ENCODE assay signal across 24 cellular contexts in the genomic region with DNA sequence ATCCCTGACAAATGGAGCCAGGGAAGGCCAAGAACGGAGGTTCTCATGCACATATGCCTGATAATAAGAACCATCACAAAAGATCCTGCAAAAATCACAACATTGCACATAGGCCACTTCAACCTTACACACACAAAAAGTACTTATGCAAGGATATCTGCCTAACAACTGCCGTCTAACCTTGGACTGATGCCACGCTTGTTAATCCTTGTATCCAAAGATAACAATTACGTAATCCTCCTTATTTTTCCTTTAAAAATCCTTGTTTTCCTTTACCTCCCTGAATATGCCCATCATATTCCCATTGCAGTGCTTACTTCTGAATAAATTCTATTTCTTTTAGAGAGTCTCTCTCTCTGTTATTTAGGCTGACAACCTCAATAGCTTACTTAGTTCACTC. TPM values are rescaled to one million over a fixed set of nuclear protein-coding genes. Genes with fewer than 3 reads are reported as not detected.
DNase-seq lines count a peak whose midpoint lies in the region; ATAC-seq and TF ChIP-seq lines count a peak whose summit lies in the region.
"Had no signal": no experiment of that assay in that cellular context is flagged by ENCODE, and none has a peak within 500 bp of the region (broad histone marks: within the 10 kb centered on the region; RNA-seq: fewer than 3 reads in every experiment).

No MANE protein-coding gene starts in this region.

- TF ChIP-seq CTCF in HEK293 (tag by site-specific recombination; IDR thresholded peaks at IDR 0.05) (no peak), fibroblast of pulmonary artery (IDR thresholded peaks at IDR 0.05; ENCODE audit: low read length, missing control alignments) (no peak)

- POLR2A ChIA-PET in HEK293 (lab: Yijun Ruan, JAX): no interaction called here

- CTCF ChIA-PET in HEK293 (lab: Yijun Ruan, JAX): interaction anchor here (0.7 kb wide), 1 partner anchor 430 kb away, joined by 3 read pairs; no protein-coding TSS in a partner anchor

- intact Hi-C loops in left colon (cut with DNase I, micrococcal nuclease): no loop called here

- H3K4me3 ChIP-seq in HEK293 (ENCODE audit: low read depth, low read length) (no peak overlapping the region), fibroblast of pulmonary artery (replicated peaks; ENCODE audit: low read depth, low read length) (no peak overlapping the region)
- H3K4me3 ChIP-seq: cardiac muscle cell, lung, tibial nerve had no signal

- H3K27ac ChIP-seq in HEK293 (ENCODE audit: extremely low read depth, low read depth, low read length): no peak overlapping the region
- H3K27ac ChIP-seq: cardiac muscle cell, neutrophil, tibial nerve, WERI-Rb-1 had no signal

- no peaks in the 10 kb centered on the region for H3K4me1 ChIP-seq in HEK293 (ENCODE audit: control insufficient read depth, insufficient read depth, low read length)

- no peak for ATAC-seq in left colon
- ATAC-seq: activated CD8-positive, alpha-beta memory T cell treated with anti-CD3 and anti-CD28 coated beads, Interleukin-2, amount 10 ng/mL, durations not matched to agents 7 days and 5 days; activated T-cell treated with anti-CD3 and anti-CD28 coated beads, Interleukin-2, amount 50 U/mL, for 72 hours; HCT116 had no signal

- H3K9me3 ChIP-seq in HEK293 (ENCODE audit: control insufficient read depth, insufficient read depth, low read depth, low read length): no peaks in the 10 kb centered on the region
- H3K9me3 ChIP-seq: neutrophil, tibial nerve had no signal

- peak; percentile 71 for DNase-seq in amniotic epithelial cell (ENCODE audit: low read depth)
- peak; percentile 62 for DNase-seq in fibroblast of pulmonary artery (ENCODE audit: low read depth)
- peak; percentile 66 for DNase-seq in pulmonary artery endothelial cell (ENCODE audit: low read depth, low spot score)
- no peak for DNase-seq in left colon
- DNase-seq in GM03348 (ENCODE audit: low spot score): no peak
- no peak for DNase-seq in retina
- DNase-seq: activated CD4-positive, alpha-beta T cell treated with anti-CD3 and anti-CD28 coated beads, Interleukin-2, amount 50 U/mL, for 1 hour; activated CD8-positive, alpha-beta memory T cell treated with anti-CD3 and anti-CD28 coated beads, Interleukin-2, amount 10 ng/mL, durations not matched to agents 7 days and 5 days; activated naive CD4-positive, alpha-beta T cell treated with Interleukin-2 at 50 U/mL for 16 hours; activated T-cell treated with anti-CD3 and anti-CD28 coated beads, Interleukin-2, amount 50 U/mL, for 72 hours; CD4-positive, alpha-beta memory T cell; DMS 273 treated with DMSO at 0.1 percent for 48 hours; islet precursor cell; NCI-H446; OCI-M1; stimulated activated CD4-positive, alpha-beta T cell treated with anti-CD3 and anti-CD28 coated beads, Interleukin-12 subunit alpha, Interleukin-12 subunit beta, amount 100 ng/mL, for 4 hours; T-helper 9 cell; WERI-Rb-1 had no signal

- no peaks in the 10 kb centered on the region for H3K36me3 ChIP-seq in HEK293 (ENCODE audit: control insufficient read depth in 2 of 2, insufficient read depth in 1 of 2, low read length in 2 of 2)
- H3K36me3 ChIP-seq: cardiac muscle cell, neutrophil had no signal

TF ChIP-seq in HEK293, 187 proteins besides CTCF, POLR2A, EP300 and RAD21:
- TF ChIP-seq, protein P1, sequence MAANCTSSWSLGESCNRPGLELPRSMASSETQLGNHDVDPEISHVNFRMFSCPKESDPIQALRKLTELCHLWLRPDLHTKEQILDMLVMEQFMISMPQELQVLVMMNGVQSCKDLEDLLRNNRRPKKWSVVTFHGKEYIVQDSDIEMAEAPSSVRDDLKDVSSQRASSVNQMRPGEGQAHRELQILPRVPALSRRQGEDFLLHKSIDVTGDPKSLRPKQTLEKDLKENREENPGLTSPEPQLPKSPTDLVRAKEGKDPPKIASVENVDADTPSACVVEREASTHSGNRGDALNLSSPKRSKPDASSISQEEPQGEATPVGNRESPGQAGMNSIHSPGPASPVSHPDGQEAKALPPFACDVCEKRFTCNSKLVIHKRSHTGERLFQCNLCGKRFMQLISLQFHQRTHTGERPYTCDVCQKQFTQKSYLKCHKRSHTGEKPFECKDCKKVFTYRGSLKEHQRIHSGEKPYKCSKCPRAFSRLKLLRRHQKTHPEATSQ (tag by site-specific recombination; IDR thresholded peaks at IDR 0.05): no peak
- no peak for TF ChIP-seq ZNF76 (tag by site-specific recombination; IDR thresholded peaks at IDR 0.05; ENCODE audit: borderline replicate concordance, low read depth)
- TF ChIP-seq ZNF324 (tag by site-specific recombination; IDR thresholded peaks at IDR 0.05): no peak
- no peak for TF ChIP-seq ZNF785 (tag by site-specific recombination; IDR thresholded peaks at IDR 0.05)
- TF ChIP-seq, protein P2, sequence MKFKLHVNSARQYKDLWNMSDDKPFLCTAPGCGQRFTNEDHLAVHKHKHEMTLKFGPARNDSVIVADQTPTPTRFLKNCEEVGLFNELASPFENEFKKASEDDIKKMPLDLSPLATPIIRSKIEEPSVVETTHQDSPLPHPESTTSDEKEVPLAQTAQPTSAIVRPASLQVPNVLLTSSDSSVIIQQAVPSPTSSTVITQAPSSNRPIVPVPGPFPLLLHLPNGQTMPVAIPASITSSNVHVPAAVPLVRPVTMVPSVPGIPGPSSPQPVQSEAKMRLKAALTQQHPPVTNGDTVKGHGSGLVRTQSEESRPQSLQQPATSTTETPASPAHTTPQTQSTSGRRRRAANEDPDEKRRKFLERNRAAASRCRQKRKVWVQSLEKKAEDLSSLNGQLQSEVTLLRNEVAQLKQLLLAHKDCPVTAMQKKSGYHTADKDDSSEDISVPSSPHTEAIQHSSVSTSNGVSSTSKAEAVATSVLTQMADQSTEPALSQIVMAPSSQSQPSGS (tag by site-specific recombination; IDR thresholded peaks at IDR 0.05; ENCODE audit: low read depth): peak; percentile 86; the same call in 1 of the 2 replicates
- TF ChIP-seq ZNF366 (tag by site-specific recombination; conservative IDR thresholded peaks at IDR 0.05): 0 out of 2 replicates have a peak, but pooled peaks have one; percentile 35
- TF ChIP-seq ZNF843 (tag by site-specific recombination; IDR thresholded peaks at IDR 0.05): no peak

RNA-seq across cellular contexts. Expression of a gene that starts 59.5 kb away (rescaled TPM):
- total RNA-seq in pulmonary artery endothelial cell (1.7 and 2.3 TPM in 2 replicates), left colon (10 to 100 TPM in 1 of 2 donors, 1 to 10 TPM in 1; 9.3 to 11.9 TPM)

RNA-seq across cellular contexts. Expression of a gene that starts 59.8 kb away (rescaled TPM):
- total RNA-seq in pulmonary artery endothelial cell: 69.3 and 78.9 TPM in 2 replicates
- total RNA-seq in left colon: 100 to 1,000 TPM; 113 to 117 TPM

Comparison
In these comparisons a context has a peak if more than half of its experiments do, and no peak if none do; other contexts are left out.
1. DNase-seq: peak in amniotic epithelial cell (single experiment), fibroblast of pulmonary artery (single experiment) and pulmonary artery endothelial cell (single experiment); none in left colon (0 of 2), GM03348 (single experiment) and retina (single experiment).